33 cellular contexts compared by ENCODE assay signal in the genomic region with DNA sequence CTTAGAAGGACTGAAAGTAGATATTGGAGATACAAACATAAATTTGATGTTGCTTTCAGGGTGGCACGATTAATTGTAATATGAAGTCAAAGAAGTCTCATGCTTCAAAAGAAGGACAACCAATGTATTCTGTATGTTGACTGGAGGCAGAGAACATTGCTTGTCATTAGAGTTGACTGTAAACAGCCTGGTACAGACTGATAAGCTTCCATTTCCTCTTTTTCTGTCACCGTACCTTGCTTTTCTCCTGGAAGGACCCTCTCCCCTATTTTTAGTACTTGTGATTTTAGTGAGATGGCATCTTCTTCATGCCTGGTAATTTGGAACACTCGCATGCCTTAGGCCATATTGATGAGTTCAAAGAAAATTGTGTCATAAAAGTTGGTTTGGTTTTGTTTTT.
"Had no signal": no experiment of that assay in that cellular context is flagged by ENCODE, and none has a peak within 500 bp of the region (broad histone marks: within the 10 kb centered on the region; RNA-seq: fewer than 3 reads in every experiment).

No MANE protein-coding gene starts in this region.

- H3K4me3 ChIP-seq: left lung, lower lobe of right lung, mucosa of descending colon, pancreas, prostate gland, sigmoid colon, spleen, suprapubic skin, thoracic aorta, tibial artery, upper lobe of right lung had no signal

- H3K27me3 ChIP-seq: left lung, pancreas, sigmoid colon, spleen, suprapubic skin, tibial artery, upper lobe of right lung had no signal

- H3K27ac Mint-ChIP-seq: immature natural killer cell; mesothelial cell of epicardium; naive thymus-derived CD4-positive, alpha-beta T cell; natural killer cell treated with Interleukin-12 subunit alpha and Interleukin-12 subunit beta and Interleukin-15 and Interleukin-18, amount 100 ng/mL, for 72 hours; stimulated activated effector memory CD8-positive, alpha-beta T cell treated with anti-CD3 and anti-CD28 coated beads, Interleukin-12 subunit alpha, Interleukin-12 subunit beta, amount 100 ng/mL, for 72 hours; stimulated activated naive CD8-positive, alpha-beta T cell treated with anti-CD3 and anti-CD28 coated beads, Interleukin-15, Interleukin-2, amounts not matched to agents 100 ng/mL and 50 ng/mL, for 24 hours had no signal

- H3K9me3 Mint-ChIP-seq: mesothelial cell of epicardium had no signal

- H3K27me3 Mint-ChIP-seq: naive thymus-derived CD4-positive, alpha-beta T cell; natural killer cell treated with Interleukin-12 subunit alpha and Interleukin-12 subunit beta and Interleukin-15 and Interleukin-18, amount 100 ng/mL, for 72 hours; stimulated activated naive CD8-positive, alpha-beta T cell treated with anti-CD3 and anti-CD28 coated beads, Interleukin-15, Interleukin-2, amounts not matched to agents 100 ng/mL and 50 ng/mL, for 24 hours had no signal

- DNase-seq: hypothalamus; immature natural killer cell; kidney; left colon; left lung; lower lobe of right lung; mammary epithelial cell; mesenchymal stem cell; mucosa of descending colon; naive thymus-derived CD4-positive, alpha-beta T cell; nucleus accumbens; pancreas; posterior cingulate gyrus; retina; right cardiac atrium; sigmoid colon; small intestine; spleen; stimulated activated CD4-positive, alpha-beta T cell treated with anti-CD3 and anti-CD28 coated beads, Interleukin-4, amount 100 ng/mL, for 24 hours; stimulated activated naive CD4-positive, alpha-beta T cell; tibial artery; trophoblast cell; upper lobe of right lung had no signal

- FAIRE-seq: islet of Langerhans, kidney, pancreas, small intestine, urothelium cell line had no signal

- H3K27ac ChIP-seq: left lung, lower lobe of right lung, pancreas, prostate gland, sigmoid colon, spleen, suprapubic skin, thoracic aorta, tibial artery, upper lobe of right lung had no signal

- H3K4me1 Mint-ChIP-seq: immature natural killer cell; mesothelial cell of epicardium; naive thymus-derived CD4-positive, alpha-beta T cell; neural crest cell; stimulated activated effector memory CD8-positive, alpha-beta T cell treated with anti-CD3 and anti-CD28 coated beads, Interleukin-12 subunit alpha, Interleukin-12 subunit beta, amount 100 ng/mL, for 72 hours had no signal

- H3K9me3 ChIP-seq: left lung, lower lobe of right lung, mucosa of descending colon, pancreas, prostate gland, sigmoid colon, spleen, suprapubic skin, thoracic aorta, tibial artery, upper lobe of right lung had no signal

- H3K4me3 Mint-ChIP-seq: immature natural killer cell; mesothelial cell of epicardium; naive thymus-derived CD4-positive, alpha-beta T cell; natural killer cell treated with Interleukin-12 subunit alpha and Interleukin-12 subunit beta and Interleukin-15 and Interleukin-18, amount 100 ng/mL, for 72 hours; neural crest cell; stimulated activated effector memory CD8-positive, alpha-beta T cell treated with anti-CD3 and anti-CD28 coated beads, Interleukin-12 subunit alpha, Interleukin-12 subunit beta, amount 100 ng/mL, for 72 hours; stimulated activated naive CD8-positive, alpha-beta T cell treated with anti-CD3 and anti-CD28 coated beads, Interleukin-15, Interleukin-2, amounts not matched to agents 100 ng/mL and 50 ng/mL, for 24 hours had no signal

- H3K4me1 ChIP-seq: left lung, lower lobe of right lung, pancreas, prostate gland, sigmoid colon, spleen, suprapubic skin, tibial artery, upper lobe of right lung had no signal

- H3K36me3 Mint-ChIP-seq: immature natural killer cell; mesothelial cell of epicardium; naive thymus-derived CD4-positive, alpha-beta T cell; natural killer cell treated with Interleukin-12 subunit alpha and Interleukin-12 subunit beta and Interleukin-15 and Interleukin-18, amount 100 ng/mL, for 72 hours; stimulated activated effector memory CD8-positive, alpha-beta T cell treated with anti-CD3 and anti-CD28 coated beads, Interleukin-12 subunit alpha, Interleukin-12 subunit beta, amount 100 ng/mL, for 72 hours had no signal

- H3K36me3 ChIP-seq: left lung, lower lobe of right lung, pancreas, prostate gland, sigmoid colon, spleen, suprapubic skin, thoracic aorta, tibial artery, upper lobe of right lung had no signal
